8 cellular contexts compared by ENCODE assay signal in genomic region chr3:33717866-33718594, GRCh38. TPM values are rescaled to one million over a fixed set of nuclear protein-coding genes. Genes with fewer than 3 reads are reported as not detected.
DNase-seq lines count a peak whose midpoint lies in the region; ATAC-seq and TF ChIP-seq lines count a peak whose summit lies in the region.

Gene CLASP2 (minus strand): TSS chr3:33718254. CDS start chr3:33718002, 252 bp downstream.

- peak; percentile 54 for DNase-seq in AG09319 (ENCODE audit: extremely low read depth, low read depth)
- DNase-seq in NCI-H460 (ENCODE audit: extremely low read depth, low read depth), result peak; percentile 64
- peak; percentile 84 for DNase-seq in activated CD4-positive, CD25-positive, alpha-beta regulatory T cell treated with anti-CD3 and anti-CD28 coated beads, Interleukin-2, amount 50 U/mL, for 72 hours
- peak; percentile 91 for DNase-seq in cerebellum (ENCODE audit: low spot score)
- DNase-seq in kidney glomerular epithelial cell (lab: John Stamatoyannopoulos, UW), result peak; percentile 57
- DNase-seq in stimulated activated CD4-positive, alpha-beta T cell treated with anti-CD3 and anti-CD28 coated beads, Interleukin-15, amount 100 ng/mL, for 48 hours (ENCODE audit: low read depth in 2 of 2), result peak; percentile 67 to 76

- ATAC-seq in GM19025 (IDR thresholded peaks at IDR 0.05; ENCODE audit: low read depth, unreplicated experiment) (peak; percentile 97), HG03280 (IDR thresholded peaks at IDR 0.05; ENCODE audit: unreplicated experiment) (peak; percentile 93)

- no peak for TF ChIP-seq CTCF in AG09319 (IDR thresholded peaks at IDR 0.05; ENCODE audit: low read depth, low read length)

RNA-seq across cellular contexts. Expression of gene CLASP2, which starts in this region (rescaled TPM):
- 28.8 and 40.4 TPM in 2 replicates for total RNA-seq in NCI-H460 (2014; rRNA removed; shearing (Covaris generic))
- polyA plus RNA-seq in NCI-H460 (2014; cell fraction: nucleus; rRNA removed), result 22.8 and 26.7 TPM in 2 replicates
- 697 TPM for total RNA-seq in cerebellum

Comparison
In these comparisons a context has a peak if more than half of its experiments do, and no peak if none do; other contexts are left out.
1. Peak in every context shown above with its lines: DNase-seq and ATAC-seq.
2. RNA of gene CLASP2 (total RNA-seq): 697 TPM in cerebellum (single experiment); 28.8 to 40.4 TPM in NCI-H460; every median in the first group is over 10 times any median in the second.